8 cellular contexts compared by ENCODE assay signal in the genomic region with DNA sequence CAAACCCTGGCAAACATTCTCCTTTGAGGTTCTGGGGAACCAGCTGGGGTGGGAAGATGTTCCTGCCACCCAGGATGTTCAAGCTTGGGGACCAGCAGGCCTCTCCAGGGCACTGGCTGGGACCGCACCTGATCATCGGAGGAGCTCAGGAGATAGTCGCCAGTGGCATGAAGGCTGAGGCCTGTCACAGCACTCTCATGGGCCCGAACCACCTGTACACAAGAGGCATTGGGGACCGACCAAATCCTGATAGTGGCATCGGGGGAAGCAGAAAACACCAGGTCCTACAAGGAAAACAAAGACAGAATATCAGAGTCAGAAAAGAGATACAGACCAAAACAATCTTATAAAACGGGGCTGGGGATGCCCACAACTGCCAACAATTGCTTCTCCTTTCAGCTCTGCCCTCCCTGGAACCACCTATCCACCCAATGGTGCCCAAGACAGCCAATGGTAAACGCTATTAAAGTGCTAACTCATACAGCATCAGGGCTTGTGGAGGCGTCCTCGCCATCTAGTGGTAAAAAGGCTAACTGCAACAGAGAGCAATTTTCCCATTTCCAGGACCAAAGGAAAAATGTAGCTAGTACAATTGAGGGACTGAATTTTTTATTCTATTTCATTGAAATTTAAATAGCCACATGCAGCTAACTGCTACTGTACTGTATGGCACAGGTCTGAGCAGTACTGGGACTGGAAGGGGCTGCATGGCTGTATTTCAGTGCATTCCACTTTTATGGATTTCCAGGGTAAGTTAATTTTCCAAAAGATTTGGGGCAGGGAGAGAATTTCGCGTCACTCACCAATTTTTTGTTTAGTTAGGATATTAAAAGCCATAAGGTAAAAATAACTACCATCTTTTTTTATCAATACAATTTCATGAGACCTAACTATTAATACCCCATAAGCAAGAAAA. TPM values are rescaled to one million over a fixed set of nuclear protein-coding genes. Genes with fewer than 3 reads are reported as not detected.
A peak's percentile ranks its signal among the peaks of the same experiment; 100 is the strongest.
DNase-seq lines count a peak whose midpoint lies in the region; ATAC-seq and TF ChIP-seq lines count a peak whose summit lies in the region.

No MANE protein-coding gene starts in this region.

- TF ChIP-seq CTCF in GM20000 (IDR thresholded peaks at IDR 0.05; ENCODE audit: extremely low read depth, missing control alignments) (peak; percentile 88), astrocyte of the spinal cord (IDR thresholded peaks at IDR 0.05; ENCODE audit: low read depth, low read length) (peak; percentile 97)

- DNase-seq in NCI-H1436 (lab: John Stamatoyannopoulos, UW) (peak; percentile 53), NCI-H1436 treated with DMSO at 0.1 percent for 48 hours (lab: John Stamatoyannopoulos, UW) (no peak), GM20000 (ENCODE audit: low spot score) (no peak), NCI-H460 (ENCODE audit: extremely low read depth, low read depth) (peak; percentile 58), astrocyte of the spinal cord (ENCODE audit: low read depth, low spot score) (peak; percentile 71), iPS-NIHi7 (ENCODE audit: extremely low spot score) (peak; percentile 75)
- DNase-seq in stimulated activated CD8-positive, alpha-beta memory T cell treated with anti-CD3 and anti-CD28 coated beads, Interleukin-4, amount 100 ng/mL, for 48 hours = peak; percentile 42

- in situ Hi-C loops in astrocyte of the spinal cord (cut with HindIII; ENCODE audit: low sequenced_read_pairs) = no loop called here

- ATAC-seq in HG03045 (IDR thresholded peaks at IDR 0.05; ENCODE audit: unreplicated experiment) = no peak

- H3K4me3 ChIP-seq in astrocyte of the spinal cord (ENCODE audit: low read depth, low read length) = no peak overlapping the region

RNA-seq across cellular contexts. Expression of a gene that starts 7.1 kb away (rescaled TPM):
- 48.8 and 49.5 TPM in 2 replicates for total RNA-seq in NCI-H460 (2014; rRNA removed; shearing (Covaris generic))
- polyA plus RNA-seq in NCI-H460 (2014; cell fraction: nucleus; rRNA removed) = 30.6 and 46.4 TPM in 2 replicates

RNA-seq across cellular contexts. Expression of a gene that starts 14.7 kb away (rescaled TPM):
- 27.2 and 38.1 TPM in 2 replicates for total RNA-seq in NCI-H460 (2014; rRNA removed; shearing (Covaris generic))
- polyA plus RNA-seq in NCI-H460 (2014; cell fraction: nucleus; rRNA removed) = 21.3 and 24.5 TPM in 2 replicates

RNA-seq across cellular contexts. Expression of a gene that starts 25.0 kb away (rescaled TPM):
- 20.9 and 22.0 TPM in 2 replicates for total RNA-seq in NCI-H460 (2014; rRNA removed; shearing (Covaris generic))
- polyA plus RNA-seq in NCI-H460 (2014; cell fraction: nucleus; rRNA removed) = 93.5 and 125 TPM in 2 replicates

RNA-seq across cellular contexts. Expression of a gene that starts 31.9 kb away (rescaled TPM):
- not detected in 2 replicates for total RNA-seq in NCI-H460 (2014; rRNA removed; shearing (Covaris generic))
- not detected in 2 replicates for polyA plus RNA-seq in NCI-H460 (2014; cell fraction: nucleus; rRNA removed)

RNA-seq across cellular contexts. Expression of a gene that starts 43.5 kb away (rescaled TPM):
- total RNA-seq in NCI-H460 (2014; rRNA removed; shearing (Covaris generic)) = not detected in 2 replicates
- 0.31 TPM in 1 of 2 replicates, not detected in the other for polyA plus RNA-seq in NCI-H460 (2014; cell fraction: nucleus; rRNA removed)

Comparison
In these comparisons a context has a peak if more than half of its experiments do, and no peak if none do; other contexts are left out.
1. DNase-seq: peak in NCI-H1436 (single experiment), NCI-H460 (single experiment), astrocyte of the spinal cord (single experiment), iPS-NIHi7 (single experiment) and stimulated activated CD8-positive, alpha-beta memory T cell treated with anti-CD3 and anti-CD28 coated beads, Interleukin-4, amount 100 ng/mL, for 48 hours (single experiment); none in NCI-H1436 treated with DMSO at 0.1 percent for 48 hours (single experiment) and GM20000 (single experiment).